10 cellular contexts compared by ENCODE assay signal in genomic region chr10:117544729-117545140, GRCh38. TPM values are rescaled to one million over a fixed set of nuclear protein-coding genes. Genes with fewer than 3 reads are reported as not detected.
DNase-seq lines count a peak whose midpoint lies in the region; ATAC-seq and TF ChIP-seq lines count a peak whose summit lies in the region.
"Had no signal": no experiment of that assay in that cellular context is flagged by ENCODE, and none has a peak within 500 bp of the region (broad histone marks: within the 10 kb centered on the region; RNA-seq: fewer than 3 reads in every experiment).

No MANE protein-coding gene starts in this region.

- CTCF ChIA-PET in BJ (lab: Yijun Ruan, JAX), result no interaction called here
- CTCF ChIA-PET in IMR-90 (lab: Yijun Ruan, JAX), result no interaction called here

- in situ Hi-C loops in IMR-90 (cut with MboI; ENCODE audit: low sequenced_read_pairs), result loop anchor here (5.0 kb wide), 1 partner anchor 698 kb away; no protein-coding TSS in a partner anchor

- no peaks in the 10 kb centered on the region for H3K79me2 ChIP-seq in osteoblast (ENCODE audit: insufficient read depth, low read length)

- peaks cover 39% of the 10 kb centered on the region for H3K27me3 ChIP-seq in BJ (ENCODE audit: control insufficient read depth, insufficient read depth, low read length)
- peaks cover 90% of the 10 kb centered on the region for H3K27me3 ChIP-seq in IMR-90 (ENCODE audit: control insufficient read depth, insufficient read depth, low read length)
- H3K27me3 ChIP-seq in esophagus (ENCODE audit: control insufficient read depth in 1 of 2, insufficient read depth in 2 of 2, low read length in 2 of 2), result peaks cover 0 to 53% of the 10 kb centered on the region in 2 donors
- H3K27me3 ChIP-seq in osteoblast (ENCODE audit: insufficient read depth, low read length), result peaks cover 77% of the 10 kb centered on the region

- no peak for DNase-seq in BJ (ENCODE audit: low read depth)
- no peak for DNase-seq in IMR-90
- peak; percentile 93 for DNase-seq in osteoblast (ENCODE audit: insufficient read length, low spot score, missing footprints)
- DNase-seq in NCI-H1105 treated with DMSO at 0.1 percent for 48 hours (lab: John Stamatoyannopoulos, UW), result no peak
- DNase-seq in CD1c-positive myeloid dendritic cell (ENCODE audit: extremely low spot score), result no peak
- no peak for DNase-seq in cerebellar cortex (ENCODE audit: low spot score)
- DNase-seq in DMS153 treated with DMSO at 0.1 percent for 48 hours (lab: John Stamatoyannopoulos, UW; ENCODE audit: unreplicated experiment), result no peak
- DNase-seq: NCI-H526 treated with DMSO at 0.1 percent for 48 hours; stimulated activated naive CD4-positive, alpha-beta T cell treated with Interleukin-2 at 50 U/mL for 16 hours had no signal

- H3K23ac ChIP-seq in IMR-90 (ENCODE audit: low read depth, low read length), result peak overlapping the region; percentile 46; the same call in 1 of the 2 replicates

- WGBS in IMR-90 (ENCODE audit: extremely low coverage in 2 of 2, insufficient read length in 1 of 2), 2 experiments, result 1% methylated on average over 16 of the region's 28 CpGs; no CpG with 5 or more reads in 1 of the 2 experiments
- 4 to 6% methylated on average over 28 of the region's 28 CpGs for WGBS in esophagus, 2 donors

- H2BK5ac ChIP-seq in IMR-90 (ENCODE audit: low read depth, low read length, poor library complexity, severe bottlenecking), result no peak overlapping the region

- no peak for ATAC-seq in IMR-90 (ENCODE audit: low read depth)

- no peak for TF ChIP-seq CTCF in BJ (IDR thresholded peaks at IDR 0.05; ENCODE audit: insufficient read depth, low read depth, low read length)
- no peak for TF ChIP-seq CTCF in IMR-90 (conservative IDR thresholded peaks at IDR 0.05; ENCODE audit: low read depth, low read length)
- no peak for TF ChIP-seq CTCF in osteoblast (IDR thresholded peaks at IDR 0.05; ENCODE audit: extremely low read depth, low read depth, low read length)

- no peak overlapping the region for H2AK5ac ChIP-seq in IMR-90 (ENCODE audit: low read depth, low read length)

- no peak overlapping the region for H4K8ac ChIP-seq in IMR-90 (ENCODE audit: low read depth in 2 of 2, low read length in 2 of 2)

- no peak overlapping the region for H2AK9ac ChIP-seq in IMR-90 (replicated peaks; ENCODE audit: low read depth, low read length, poor library complexity)

- no peak overlapping the region for H2AFZ ChIP-seq in IMR-90 (replicated peaks; ENCODE audit: low read length, poor library complexity)
- H2AFZ ChIP-seq in osteoblast (ENCODE audit: low read length), result peak overlapping the region; percentile 5

- no peak overlapping the region for H2BK120ac ChIP-seq in IMR-90 (ENCODE audit: low read depth, low read length)

- no peak overlapping the region for H4K91ac ChIP-seq in IMR-90 (ENCODE audit: insufficient read depth, low read depth, low read length)

- intact Hi-C loops in IMR-90 (cut with micrococcal nuclease), result no loop called here

- H3K4ac ChIP-seq in IMR-90 (ENCODE audit: low read depth, low read length), result no peak overlapping the region

- H2BK15ac ChIP-seq in IMR-90 (ENCODE audit: low read depth, low read length), result no peak overlapping the region

- H4K5ac ChIP-seq in IMR-90 (ENCODE audit: low read depth, low read length), result no peak overlapping the region

- H3K36me3 ChIP-seq in BJ (ENCODE audit: control insufficient read depth, insufficient read depth, low read length) (no peaks in the 10 kb centered on the region), IMR-90 (ENCODE audit: control insufficient read depth, insufficient read depth, low read length) (no peaks in the 10 kb centered on the region), esophagus (ENCODE audit: control insufficient read depth in 2 of 2, insufficient read depth in 2 of 2, low read length in 1 of 2) (no peaks in the 10 kb centered on the region), osteoblast (ENCODE audit: insufficient read depth, low read length) (no peaks in the 10 kb centered on the region)

- H3K79me1 ChIP-seq in IMR-90 (ENCODE audit: low read depth in 1 of 2, low read length in 2 of 2), result no peaks in the 10 kb centered on the region

- TF ChIP-seq RAD21 in IMR-90 (IDR thresholded peaks at IDR 0.05; ENCODE audit: low read length), result no peak

- no peak overlapping the region for H2BK20ac ChIP-seq in IMR-90 (ENCODE audit: low read depth, low read length)

- no peak overlapping the region for H3K18ac ChIP-seq in IMR-90 (ENCODE audit: low read depth, low read length)

- H3K56ac ChIP-seq in IMR-90 (ENCODE audit: extremely low read depth, insufficient read depth, low read length), result no peak overlapping the region

- no peak overlapping the region for H3K9ac ChIP-seq in IMR-90 (ENCODE audit: low read depth, low read length)

- peaks cover 2% of the 10 kb centered on the region; the same call in 1 of the 2 replicates for H3K4me1 ChIP-seq in IMR-90 (ENCODE audit: control insufficient read depth, insufficient read depth, low read length)
- peaks cover 9 to 14% of the 10 kb centered on the region in 2 donors for H3K4me1 ChIP-seq in esophagus (ENCODE audit: control insufficient read depth in 2 of 2, insufficient read depth in 2 of 2, low read length in 1 of 2)
- H3K4me1 ChIP-seq in osteoblast (ENCODE audit: insufficient read depth, low read length), result no peaks in the 10 kb centered on the region

- H3K9me3 ChIP-seq in IMR-90 (ENCODE audit: control insufficient read depth, insufficient read depth, low read length), result peaks cover 5% of the 10 kb centered on the region; the same call in 1 of the 2 replicates
- peaks cover 0 to 2% of the 10 kb centered on the region in 2 donors for H3K9me3 ChIP-seq in esophagus (ENCODE audit: control insufficient read depth in 2 of 2, insufficient read depth in 1 of 2, low read depth in 1 of 2, low read length in 1 of 2)
- H3K9me3 ChIP-seq in osteoblast (ENCODE audit: low read depth, low read length), result no peaks in the 10 kb centered on the region

- H3K27ac ChIP-seq in IMR-90 (ENCODE audit: insufficient read depth, low read length) (no peak overlapping the region), esophagus (ENCODE audit: low read depth in 2 of 2, low read length in 1 of 2) (no peak overlapping the region), osteoblast (ENCODE audit: low read depth, low read length) (no peak overlapping the region)

- peak overlapping the region; percentile 19; the same call in 1 of the 2 replicates for H3K4me2 ChIP-seq in IMR-90 (ENCODE audit: low read depth, low read length)
- H3K4me2 ChIP-seq in osteoblast (ENCODE audit: insufficient read depth, low read length), result peak overlapping the region; percentile 59

- peak overlapping the region; percentile 54 for H3K4me3 ChIP-seq in BJ (ENCODE audit: low read depth, low read length)
- H3K4me3 ChIP-seq in IMR-90 (ENCODE audit: insufficient read depth, low read depth, low read length), result no peak overlapping the region
- H3K4me3 ChIP-seq in esophagus (ENCODE audit: low read depth in 1 of 2, low read length in 2 of 2), result peak overlapping the region; percentile 21 to 37
- H3K4me3 ChIP-seq in osteoblast (ENCODE audit: insufficient read depth, low read length), result peak overlapping the region; percentile 68

- POLR2A ChIA-PET in BJ (lab: Charles Lee) (no interaction called here), IMR-90 (lab: Charles Lee; ENCODE audit: unreplicated experiment) (no interaction called here)

- dilution Hi-C loops in IMR-90 (cut with HindIII; ENCODE audit: low sequenced_read_pairs, unreplicated experiment), result no loop called here

- no TSS peak for BruUV-seq in IMR-90 (replicated peaks; lab: Mats Ljungman, UMichigan)

- H3K9me1 ChIP-seq in IMR-90 (ENCODE audit: insufficient read depth, low read length), result no peaks in the 10 kb centered on the region

- no peak overlapping the region for H3K14ac ChIP-seq in IMR-90 (replicated peaks; ENCODE audit: low read depth, low read length)

- H4K20me1 ChIP-seq in IMR-90 (ENCODE audit: insufficient read depth, low read length), result no peaks in the 10 kb centered on the region
- H4K20me1 ChIP-seq in osteoblast (ENCODE audit: insufficient read depth, low read length), result no peaks in the 10 kb centered on the region

- TF ChIP-seq POLR2A in IMR-90 (IDR thresholded peaks at IDR 0.05; ENCODE audit: low read depth, low read length), result no peak

TF ChIP-seq in IMR-90, 13 proteins besides CTCF, POLR2A, EP300 and RAD21 (continues in another document):
- TF ChIP-seq FOS (IDR thresholded peaks at IDR 0.05; ENCODE audit: low read depth, low read length) (no peak), BHLHE40 (IDR thresholded peaks at IDR 0.05; ENCODE audit: low read depth, low read length) (no peak), SMC3 (IDR thresholded peaks at IDR 0.05; ENCODE audit: low read depth, low read length) (no peak), CHD1 (IDR thresholded peaks at IDR 0.05; ENCODE audit: low read depth, low read length) (no peak), MXI1 (IDR thresholded peaks at IDR 0.05; ENCODE audit: borderline replicate concordance, low read depth, low read length) (no peak), NFE2L2 (IDR thresholded peaks at IDR 0.05; ENCODE audit: low read depth, low read length) (no peak), CEBPB (IDR thresholded peaks at IDR 0.05; ENCODE audit: low read depth, low read length) (no peak), RCOR1 (IDR thresholded peaks at IDR 0.05; ENCODE audit: insufficient replicate concordance, low read length) (no peak)
- TF ChIP-seq, protein P1, sequence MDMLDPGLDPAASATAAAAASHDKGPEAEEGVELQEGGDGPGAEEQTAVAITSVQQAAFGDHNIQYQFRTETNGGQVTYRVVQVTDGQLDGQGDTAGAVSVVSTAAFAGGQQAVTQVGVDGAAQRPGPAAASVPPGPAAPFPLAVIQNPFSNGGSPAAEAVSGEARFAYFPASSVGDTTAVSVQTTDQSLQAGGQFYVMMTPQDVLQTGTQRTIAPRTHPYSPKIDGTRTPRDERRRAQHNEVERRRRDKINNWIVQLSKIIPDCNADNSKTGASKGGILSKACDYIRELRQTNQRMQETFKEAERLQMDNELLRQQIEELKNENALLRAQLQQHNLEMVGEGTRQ (IDR thresholded peaks at IDR 0.05; ENCODE audit: low read depth, low read length), result no peak

RNA-seq across cellular contexts. Expression of gene EMX2, which starts 2.2 kb away (rescaled TPM):
- polyA plus RNA-seq in BJ (2011; rRNA removed) (0.31 and 0.51 TPM in 2 replicates), IMR-90 (2012; rRNA removed) (not detected in 2 replicates), esophagus (under 1 TPM; 0.10 to 0.15 TPM)
- 0.38 TPM in 1 of 2 replicates, not detected in the other for polyA minus RNA-seq in BJ (2011; rRNA and poly(A)+ RNA removed)
- total RNA-seq in IMR-90 (2012; rRNA removed) (not detected in 2 replicates), osteoblast (0.88 and 1.4 TPM in 2 replicates)
- not detected in 2 replicates for polyA plus RNA-seq in IMR-90 (2012; cell fraction: cytosol; rRNA removed)
- not detected in 2 replicates for polyA plus RNA-seq in IMR-90 (2012; cell fraction: nucleus; rRNA removed; ENCODE audit: low replicate concordance)
